Comparison of ENCODE assay signal across 8 cellular contexts in genomic region chr17:7889166-7889584, GRCh38.
DNase-seq lines count a peak whose midpoint lies in the region; ATAC-seq lines count a peak whose summit lies in the region.

No MANE protein-coding gene starts in this region.

- DNase-seq in DMS79 (lab: John Stamatoyannopoulos, UW) (peak; percentile 95), NCI-H1105 treated with DMSO at 0.1 percent for 48 hours (lab: John Stamatoyannopoulos, UW) (peak; percentile 98), T-helper 9 cell (peak; percentile 21), kidney tubule cell (ENCODE audit: low spot score) (peak; percentile 91), NOMO-1 (lab: John Stamatoyannopoulos, UW; ENCODE audit: unreplicated experiment in 2 of 2) (no peak)
- peak; percentile 58 for DNase-seq in stimulated activated CD4-positive, alpha-beta T cell treated with anti-CD3 and anti-CD28 coated beads, Interleukin-1b, Interleukin-23, amount 100 ng/mL, for 48 hours

- peak overlapping the region; percentile 95 for H3K27ac ChIP-seq in cingulate gyrus (ENCODE audit: low read depth, low read length)

- no peak for ATAC-seq in HG02840 (IDR thresholded peaks at IDR 0.05; ENCODE audit: low FRiP score, unreplicated experiment)

Comparison
In these comparisons a context has a peak if more than half of its experiments do, and no peak if none do; other contexts are left out.
1. DNase-seq: peak in DMS79 (single experiment), NCI-H1105 treated with DMSO at 0.1 percent for 48 hours (single experiment), T-helper 9 cell (single experiment), kidney tubule cell (single experiment) and stimulated activated CD4-positive, alpha-beta T cell treated with anti-CD3 and anti-CD28 coated beads, Interleukin-1b, Interleukin-23, amount 100 ng/mL, for 48 hours (single experiment); none in NOMO-1 (0 of 2).